In the genomic region with DNA sequence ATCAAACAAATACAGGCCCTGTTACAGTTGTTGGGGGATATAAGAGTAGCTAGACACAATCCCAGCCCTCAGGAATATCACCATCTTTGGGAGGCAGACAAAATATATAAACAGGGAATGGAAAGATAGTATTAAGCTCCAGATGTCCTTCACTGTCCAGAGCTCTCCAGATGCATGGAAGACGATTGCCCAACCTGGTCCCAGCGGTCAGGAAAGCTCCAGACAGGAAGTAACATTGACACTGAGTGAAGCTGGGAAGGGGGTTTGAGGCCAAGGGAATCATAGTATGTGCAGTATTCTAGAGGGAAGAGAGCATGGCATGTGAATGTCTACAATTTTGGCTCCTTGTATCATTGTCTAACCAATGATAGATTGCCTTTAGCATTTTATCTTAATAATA, we compare ENCODE assay signal across 1 cellular context.
TF ChIP-seq lines count a peak whose summit lies in the region.

No MANE protein-coding gene starts in this region.

TF ChIP-seq in HepG2, 621 proteins besides CTCF, POLR2A, EP300 and RAD21 (continued from another document):
- TF ChIP-seq, protein P1, sequence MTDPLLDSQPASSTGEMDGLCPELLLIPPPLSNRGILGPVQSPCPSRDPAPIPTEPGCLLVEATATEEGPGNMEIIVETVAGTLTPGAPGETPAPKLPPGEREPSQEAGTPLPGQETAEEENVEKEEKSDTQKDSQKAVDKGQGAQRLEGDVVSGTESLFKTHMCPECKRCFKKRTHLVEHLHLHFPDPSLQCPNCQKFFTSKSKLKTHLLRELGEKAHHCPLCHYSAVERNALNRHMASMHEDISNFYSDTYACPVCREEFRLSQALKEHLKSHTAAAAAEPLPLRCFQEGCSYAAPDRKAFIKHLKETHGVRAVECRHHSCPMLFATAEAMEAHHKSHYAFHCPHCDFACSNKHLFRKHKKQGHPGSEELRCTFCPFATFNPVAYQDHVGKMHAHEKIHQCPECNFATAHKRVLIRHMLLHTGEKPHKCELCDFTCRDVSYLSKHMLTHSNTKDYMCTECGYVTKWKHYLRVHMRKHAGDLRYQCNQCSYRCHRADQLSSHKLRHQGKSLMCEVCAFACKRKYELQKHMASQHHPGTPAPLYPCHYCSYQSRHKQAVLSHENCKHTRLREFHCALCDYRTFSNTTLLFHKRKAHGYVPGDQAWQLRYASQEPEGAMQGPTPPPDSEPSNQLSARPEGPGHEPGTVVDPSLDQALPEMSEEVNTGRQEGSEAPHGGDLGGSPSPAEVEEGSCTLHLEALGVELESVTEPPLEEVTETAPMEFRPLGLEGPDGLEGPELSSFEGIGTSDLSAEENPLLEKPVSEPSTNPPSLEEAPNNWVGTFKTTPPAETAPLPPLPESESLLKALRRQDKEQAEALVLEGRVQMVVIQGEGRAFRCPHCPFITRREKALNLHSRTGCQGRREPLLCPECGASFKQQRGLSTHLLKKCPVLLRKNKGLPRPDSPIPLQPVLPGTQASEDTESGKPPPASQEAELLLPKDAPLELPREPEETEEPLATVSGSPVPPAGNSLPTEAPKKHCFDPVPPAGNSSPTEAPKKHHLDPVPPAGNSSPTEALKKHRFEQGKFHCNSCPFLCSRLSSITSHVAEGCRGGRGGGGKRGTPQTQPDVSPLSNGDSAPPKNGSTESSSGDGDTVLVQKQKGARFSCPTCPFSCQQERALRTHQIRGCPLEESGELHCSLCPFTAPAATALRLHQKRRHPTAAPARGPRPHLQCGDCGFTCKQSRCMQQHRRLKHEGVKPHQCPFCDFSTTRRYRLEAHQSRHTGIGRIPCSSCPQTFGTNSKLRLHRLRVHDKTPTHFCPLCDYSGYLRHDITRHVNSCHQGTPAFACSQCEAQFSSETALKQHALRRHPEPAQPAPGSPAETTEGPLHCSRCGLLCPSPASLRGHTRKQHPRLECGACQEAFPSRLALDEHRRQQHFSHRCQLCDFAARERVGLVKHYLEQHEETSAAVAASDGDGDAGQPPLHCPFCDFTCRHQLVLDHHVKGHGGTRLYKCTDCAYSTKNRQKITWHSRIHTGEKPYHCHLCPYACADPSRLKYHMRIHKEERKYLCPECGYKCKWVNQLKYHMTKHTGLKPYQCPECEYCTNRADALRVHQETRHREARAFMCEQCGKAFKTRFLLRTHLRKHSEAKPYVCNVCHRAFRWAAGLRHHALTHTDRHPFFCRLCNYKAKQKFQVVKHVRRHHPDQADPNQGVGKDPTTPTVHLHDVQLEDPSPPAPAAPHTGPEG (CRISPR knock-in tag; IDR thresholded peaks at IDR 0.05): no peak
- TF ChIP-seq, protein P2, sequence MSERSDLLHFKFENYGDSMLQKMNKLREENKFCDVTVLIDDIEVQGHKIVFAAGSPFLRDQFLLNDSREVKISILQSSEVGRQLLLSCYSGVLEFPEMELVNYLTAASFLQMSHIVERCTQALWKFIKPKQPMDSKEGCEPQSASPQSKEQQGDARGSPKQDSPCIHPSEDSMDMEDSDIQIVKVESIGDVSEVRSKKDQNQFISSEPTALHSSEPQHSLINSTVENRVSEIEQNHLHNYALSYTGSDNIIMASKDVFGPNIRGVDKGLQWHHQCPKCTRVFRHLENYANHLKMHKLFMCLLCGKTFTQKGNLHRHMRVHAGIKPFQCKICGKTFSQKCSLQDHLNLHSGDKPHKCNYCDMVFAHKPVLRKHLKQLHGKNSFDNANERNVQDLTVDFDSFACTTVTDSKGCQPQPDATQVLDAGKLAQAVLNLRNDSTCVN (CRISPR knock-in tag; IDR thresholded peaks at IDR 0.05; ENCODE audit: borderline replicate concordance): peak; percentile 95
- TF ChIP-seq CEBPG (CRISPR knock-in tag; IDR thresholded peaks at IDR 0.05) (peak; percentile 61), ZBTB20 (CRISPR knock-in tag; IDR thresholded peaks at IDR 0.05; ENCODE audit: borderline replicate concordance, low read depth) (no peak), ZNF737 (CRISPR knock-in tag; IDR thresholded peaks at IDR 0.05; ENCODE audit: borderline replicate concordance) (no peak)
- TF ChIP-seq, protein P3, sequence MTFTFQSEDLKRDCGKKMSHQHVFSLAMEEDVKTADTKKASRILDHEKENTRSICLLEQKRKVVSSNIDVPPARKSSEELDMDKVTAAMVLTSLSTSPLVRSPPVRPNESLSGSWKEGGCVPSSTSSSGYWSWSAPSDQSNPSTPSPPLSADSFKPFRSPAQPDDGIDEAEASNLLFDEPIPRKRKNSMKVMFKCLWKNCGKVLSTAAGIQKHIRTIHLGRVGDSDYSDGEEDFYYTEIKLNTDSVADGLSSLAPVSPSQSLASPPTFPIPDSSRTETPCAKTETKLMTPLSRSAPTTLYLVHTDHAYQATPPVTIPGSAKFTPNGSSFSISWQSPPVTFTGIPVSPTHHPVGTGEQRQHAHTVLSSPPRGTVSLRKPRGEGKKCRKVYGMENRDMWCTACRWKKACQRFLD (CRISPR knock-in tag; IDR thresholded peaks at IDR 0.05; ENCODE audit: borderline replicate concordance): no peak
- TF ChIP-seq, protein P4, sequence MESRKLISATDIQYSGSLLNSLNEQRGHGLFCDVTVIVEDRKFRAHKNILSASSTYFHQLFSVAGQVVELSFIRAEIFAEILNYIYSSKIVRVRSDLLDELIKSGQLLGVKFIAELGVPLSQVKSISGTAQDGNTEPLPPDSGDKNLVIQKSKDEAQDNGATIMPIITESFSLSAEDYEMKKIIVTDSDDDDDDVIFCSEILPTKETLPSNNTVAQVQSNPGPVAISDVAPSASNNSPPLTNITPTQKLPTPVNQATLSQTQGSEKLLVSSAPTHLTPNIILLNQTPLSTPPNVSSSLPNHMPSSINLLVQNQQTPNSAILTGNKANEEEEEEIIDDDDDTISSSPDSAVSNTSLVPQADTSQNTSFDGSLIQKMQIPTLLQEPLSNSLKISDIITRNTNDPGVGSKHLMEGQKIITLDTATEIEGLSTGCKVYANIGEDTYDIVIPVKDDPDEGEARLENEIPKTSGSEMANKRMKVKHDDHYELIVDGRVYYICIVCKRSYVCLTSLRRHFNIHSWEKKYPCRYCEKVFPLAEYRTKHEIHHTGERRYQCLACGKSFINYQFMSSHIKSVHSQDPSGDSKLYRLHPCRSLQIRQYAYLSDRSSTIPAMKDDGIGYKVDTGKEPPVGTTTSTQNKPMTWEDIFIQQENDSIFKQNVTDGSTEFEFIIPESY (CRISPR knock-in tag; IDR thresholded peaks at IDR 0.05): peak; percentile 53; the same call in 1 of the 2 replicates
